Comparison of ENCODE assay signal across 8 cellular contexts in genomic region chr3:133896002-133896761, GRCh38. TPM values are rescaled to one million over a fixed set of nuclear protein-coding genes. Genes with fewer than 3 reads are reported as not detected.
A peak's percentile ranks its signal among the peaks of the same experiment; 100 is the strongest.
DNase-seq lines count a peak whose midpoint lies in the region; ATAC-seq and TF ChIP-seq lines count a peak whose summit lies in the region.

No MANE protein-coding gene starts in this region.

- peaks cover 8% of the 10 kb centered on the region for H3K4me1 Mint-ChIP-seq in GM23338

- H3K9me2 ChIP-seq in GM23338 (ENCODE audit: insufficient read depth) = no peaks in the 10 kb centered on the region

- H3K4me2 ChIP-seq in GM23338 = peak overlapping the region; percentile 95

- no peaks in the 10 kb centered on the region for H3F3A ChIP-seq in GM23338 (replicated peaks; ENCODE audit: low read depth)

- H2AFZ ChIP-seq in GM23338 (peak overlapping the region; percentile 99), neuron (ENCODE audit: low read depth, low read length) (peak overlapping the region; percentile 94)

- H3K4me3 ChIP-seq in GM23338 (peak overlapping the region; percentile 94), SK-N-MC (peak overlapping the region; percentile 81), esophagus squamous epithelium (peak overlapping the region; percentile 45 to 82 (median 64)), neuron (ENCODE audit: low read length) (peak overlapping the region; percentile 72)

- no peak overlapping the region for H3K9ac ChIP-seq in SK-N-MC (ENCODE audit: insufficient read length)

- H3K9me3 Mint-ChIP-seq in GM23338 = no peaks in the 10 kb centered on the region

- TF ChIP-seq CTCF in GM23338 (conservative IDR thresholded peaks at IDR 0.05; ENCODE audit: low read depth in 2 of 2) (peak in 1 of 2 experiments; percentile 14; a peak in 1 of 4 replicates), esophagus squamous epithelium (IDR thresholded peaks at IDR 0.05) (no peak)

- no peaks in the 10 kb centered on the region for H3K9me3 ChIP-seq in SK-N-MC (ENCODE audit: low read depth, low read length)
- no peaks in the 10 kb centered on the region for H3K9me3 ChIP-seq in esophagus squamous epithelium
- no peaks in the 10 kb centered on the region for H3K9me3 ChIP-seq in neuron (ENCODE audit: low read length)

- H4K20me1 ChIP-seq in GM23338 (replicated peaks; ENCODE audit: insufficient read depth) = no peaks in the 10 kb centered on the region

- no peaks in the 10 kb centered on the region for H3K79me2 ChIP-seq in GM23338 (replicated peaks; ENCODE audit: insufficient read depth)

- H3K27ac ChIP-seq in GM23338 (ENCODE audit: low read depth) = no peak overlapping the region
- H3K27ac ChIP-seq in SK-N-MC = no peak overlapping the region
- no peak overlapping the region for H3K27ac ChIP-seq in esophagus squamous epithelium

- peak overlapping the region; percentile 86 for H3K4me3 Mint-ChIP-seq in GM23338

- peak; percentile 27 for ATAC-seq in GM23338
- no peak for ATAC-seq in GM21447 (IDR thresholded peaks at IDR 0.05; ENCODE audit: unreplicated experiment)
- no peak for ATAC-seq in GM18909 (IDR thresholded peaks at IDR 0.05; ENCODE audit: poor library complexity, unreplicated experiment)

- no peak overlapping the region for H3K27ac Mint-ChIP-seq in GM23338

- peaks cover 33% of the 10 kb centered on the region for H3K27me3 Mint-ChIP-seq in GM23338 (ENCODE audit: insufficient read depth, low read depth, poor library complexity)

- intact Hi-C loops in esophagus squamous epithelium (cut with DNase I) = no loop called here

- TF ChIP-seq POLR2A in esophagus squamous epithelium (IDR thresholded peaks at IDR 0.05) = no peak

- peaks cover 5% of the 10 kb centered on the region for H3K4me1 ChIP-seq in GM23338 (ENCODE audit: insufficient read depth)
- peaks cover 12 to 26% (median 25%) of the 10 kb centered on the region in 3 donors for H3K4me1 ChIP-seq in esophagus squamous epithelium
- peaks cover 17% of the 10 kb centered on the region for H3K4me1 ChIP-seq in neuron (ENCODE audit: insufficient read depth, low read length)

- no peaks in the 10 kb centered on the region for H3K36me3 Mint-ChIP-seq in GM23338 (ENCODE audit: low read depth)

- H3K36me3 ChIP-seq in GM23338 (ENCODE audit: insufficient read depth) (no peaks in the 10 kb centered on the region), SK-N-MC (ENCODE audit: insufficient read depth, low read length) (no peaks in the 10 kb centered on the region), esophagus squamous epithelium (no peaks in the 10 kb centered on the region), neuron (ENCODE audit: insufficient read depth, low read length) (no peaks in the 10 kb centered on the region)

- peaks cover 49% of the 10 kb centered on the region for H3K27me3 ChIP-seq in GM23338 (ENCODE audit: insufficient read depth)
- peaks cover 0 to 40% (median 0%) of the 10 kb centered on the region in 4 donors for H3K27me3 ChIP-seq in esophagus squamous epithelium
- peaks cover 38% of the 10 kb centered on the region for H3K27me3 ChIP-seq in neuron (ENCODE audit: insufficient read depth, low read length)

- WGBS in esophagus squamous epithelium, 2 donors = 19 to 25% methylated on average over 14 to 22 of the region's 37 CpGs

- DNase-seq in GM23338 (ENCODE audit: low spot score) (peak; percentile 62), SK-N-MC (ENCODE audit: low read depth, low spot score) (no peak), esophagus squamous epithelium (lab: John Stamatoyannopoulos, UW) (no peak), MV-4-11 (lab: John Stamatoyannopoulos, UW) (no peak), kidney glomerular epithelial cell (lab: John Stamatoyannopoulos, UW) (no peak)

TF ChIP-seq in GM23338, 12 proteins besides CTCF, POLR2A, EP300 and RAD21:
- TF ChIP-seq ZNF331 (CRISPR knock-in tag; IDR thresholded peaks at IDR 0.05; ENCODE audit: low read depth) = no peak
- peak; percentile 18 for TF ChIP-seq EZH2 (IDR thresholded peaks at IDR 0.05; ENCODE audit: low read depth, unreplicated experiment)
- TF ChIP-seq JUNB (IDR thresholded peaks at IDR 0.05; ENCODE audit: unreplicated experiment) = no peak
- no peak for TF ChIP-seq ZNF462 (CRISPR knock-in tag; IDR thresholded peaks at IDR 0.05)

RNA-seq across cellular contexts. Expression of gene RAB6B, which starts 0.5 kb away (rescaled TPM):
- total RNA-seq in GM23338 (2014; rRNA removed; shearing (Covaris generic)) = 2.9 and 3.9 TPM in 2 replicates
- 1.2 and 1.4 TPM in 2 replicates for polyA plus RNA-seq in GM23338 (2016; fragmentation: Nextera tagmentation; extraction: Ambion mirVana)
- total RNA-seq in esophagus squamous epithelium = 1 to 10 TPM in 2 of 4 donors, under 1 TPM in 2; 0.09 to 1.7 (median 0.68) TPM
